In genomic region chr6:88472731-88473130, GRCh38 we compare ENCODE assay signal across 1 cellular context.
TF ChIP-seq lines count a peak whose summit lies in the region.

No MANE protein-coding gene starts in this region.

TF ChIP-seq in HepG2, 621 proteins besides CTCF, POLR2A, EP300 and RAD21 (continued from another document):
- TF ChIP-seq HMGXB3 (CRISPR knock-in tag; IDR thresholded peaks at IDR 0.05; ENCODE audit: borderline replicate concordance), result no peak
- TF ChIP-seq TRAFD1 (CRISPR knock-in tag; IDR thresholded peaks at IDR 0.05; ENCODE audit: borderline replicate concordance), result no peak
- no peak for TF ChIP-seq GPN1 (CRISPR knock-in tag; IDR thresholded peaks at IDR 0.05; ENCODE audit: borderline replicate concordance)
- no peak for TF ChIP-seq ZNF18 (CRISPR knock-in tag; IDR thresholded peaks at IDR 0.05; ENCODE audit: insufficient replicate concordance)
- no peak for TF ChIP-seq NCOA2 (CRISPR knock-in tag; IDR thresholded peaks at IDR 0.05)
- no peak for TF ChIP-seq SOX6 (IDR thresholded peaks at IDR 0.05)
- TF ChIP-seq SOX6 (CRISPR knock-in tag; IDR thresholded peaks at IDR 0.05), result no peak
- no peak for TF ChIP-seq ZBTB8A (CRISPR knock-in tag; IDR thresholded peaks at IDR 0.05; ENCODE audit: borderline replicate concordance, low read depth)
- TF ChIP-seq HMGXB4 (CRISPR knock-in tag; IDR thresholded peaks at IDR 0.05; ENCODE audit: borderline replicate concordance in 1 of 2, low read depth in 1 of 2), result no peak
- TF ChIP-seq NAIF1 (CRISPR knock-in tag; IDR thresholded peaks at IDR 0.05; ENCODE audit: borderline replicate concordance), result no peak
